Comparison of ENCODE assay signal across 9 cellular contexts in the genomic region with DNA sequence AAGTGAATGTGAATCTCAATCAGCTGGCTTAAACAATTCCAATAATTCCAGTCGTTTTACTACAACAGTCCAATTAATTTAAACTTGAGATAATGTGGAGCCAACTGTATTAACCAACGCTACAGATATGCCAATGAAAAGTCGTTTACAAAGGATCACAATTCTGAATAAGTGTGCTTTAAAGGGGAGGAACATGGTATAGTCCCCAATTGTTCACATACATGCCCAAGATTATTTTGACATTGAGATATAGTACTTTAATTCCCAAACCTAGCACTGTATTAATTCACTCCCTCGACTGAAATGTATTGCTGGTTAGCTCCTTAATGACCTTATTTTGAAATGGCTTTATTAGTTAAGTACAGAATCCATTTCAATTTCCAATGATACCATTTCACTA. TPM values are rescaled to one million over a fixed set of nuclear protein-coding genes. Genes with fewer than 3 reads are reported as not detected.
A peak's percentile ranks its signal among the peaks of the same experiment; 100 is the strongest.
DNase-seq lines count a peak whose midpoint lies in the region; ATAC-seq and TF ChIP-seq lines count a peak whose summit lies in the region.
"Had no signal": no experiment of that assay in that cellular context is flagged by ENCODE, and none has a peak within 500 bp of the region (broad histone marks: within the 10 kb centered on the region; RNA-seq: fewer than 3 reads in every experiment).

No MANE protein-coding gene starts in this region.

- TF ChIP-seq POLR2A in upper lobe of left lung (IDR thresholded peaks at IDR 0.05) = no peak

- no peak for TF ChIP-seq EP300 in upper lobe of left lung (IDR thresholded peaks at IDR 0.05)

- peak overlapping the region; percentile 97 for H3K27ac ChIP-seq in lower lobe of right lung
- peak overlapping the region; percentile 4 to 100 (median 99) for H3K27ac ChIP-seq in upper lobe of left lung

- H3K27me3 ChIP-seq in lower lobe of right lung (ENCODE audit: low read depth) = no peaks in the 10 kb centered on the region
- H3K27me3 ChIP-seq in upper lobe of left lung = no peaks in the 10 kb centered on the region

- peak overlapping the region; percentile 7 for H3K27ac Mint-ChIP-seq in activated naive CD4-positive, alpha-beta T cell treated with anti-CD3 and anti-CD28 coated beads, Interleukin-2, amount 50 U/mL, for 24 hours

- WGBS in upper lobe of left lung, 2 donors = 1 to 5% methylated on average over 4 of the region's 4 CpGs

- TF ChIP-seq CTCF in astrocyte of the spinal cord (IDR thresholded peaks at IDR 0.05; ENCODE audit: low read depth, low read length) (no peak), lower lobe of right lung (IDR thresholded peaks at IDR 0.05) (no peak), upper lobe of left lung (IDR thresholded peaks at IDR 0.05) (no peak)

- no peak for DNase-seq in activated naive CD4-positive, alpha-beta T cell (lab: John Stamatoyannopoulos, UW)
- no peak for DNase-seq in astrocyte of the spinal cord (ENCODE audit: low read depth, low spot score)
- no peak for DNase-seq in lower lobe of right lung
- no peak for DNase-seq in upper lobe of left lung
- DNase-seq in Kasumi-1 (lab: John Stamatoyannopoulos, UW) = no peak
- DNase-seq: EL had no signal

- no peaks in the 10 kb centered on the region for H3K9me3 Mint-ChIP-seq in activated naive CD4-positive, alpha-beta T cell treated with anti-CD3 and anti-CD28 coated beads, Interleukin-2, amount 50 U/mL, for 24 hours

- intact Hi-C loops in lower lobe of right lung (cut with DNase I) = no loop called here

- in situ Hi-C loops in astrocyte of the spinal cord (cut with HindIII; ENCODE audit: low sequenced_read_pairs) = no loop called here

- H3K4me3 ChIP-seq in astrocyte of the spinal cord (ENCODE audit: low read depth, low read length) (peak overlapping the region; percentile 90), lower lobe of right lung (peak overlapping the region; percentile 78), upper lobe of left lung (peak overlapping the region; percentile 59 to 95 (median 82))

- H3K4me1 Mint-ChIP-seq in activated naive CD4-positive, alpha-beta T cell treated with anti-CD3 and anti-CD28 coated beads, Interleukin-2, amount 50 U/mL, for 24 hours = peaks cover 55% of the 10 kb centered on the region

- no peaks in the 10 kb centered on the region for H3K36me3 Mint-ChIP-seq in activated naive CD4-positive, alpha-beta T cell treated with anti-CD3 and anti-CD28 coated beads, Interleukin-2, amount 50 U/mL, for 24 hours

- H3K4me3 Mint-ChIP-seq in activated naive CD4-positive, alpha-beta T cell treated with anti-CD3 and anti-CD28 coated beads, Interleukin-2, amount 50 U/mL, for 24 hours = peak overlapping the region; percentile 92

- H3K9me3 ChIP-seq in lower lobe of right lung (no peaks in the 10 kb centered on the region), upper lobe of left lung (no peaks in the 10 kb centered on the region)

- H3K36me3 ChIP-seq in lower lobe of right lung (no peaks in the 10 kb centered on the region), upper lobe of left lung (no peaks in the 10 kb centered on the region)

- no peak for ATAC-seq in lower lobe of right lung
- ATAC-seq in upper lobe of left lung (ENCODE audit: low FRiP score in 2 of 2) = no peak
- no peak for ATAC-seq in GM19328 (IDR thresholded peaks at IDR 0.05; ENCODE audit: unreplicated experiment)
- no peak for ATAC-seq in GM18868 (IDR thresholded peaks at IDR 0.05; ENCODE audit: unreplicated experiment)

- H3K4me1 ChIP-seq in lower lobe of right lung (peaks cover 46% of the 10 kb centered on the region), upper lobe of left lung (peaks cover 37 to 53% (median 39%) of the 10 kb centered on the region in 4 donors)

- no peaks in the 10 kb centered on the region for H3K27me3 Mint-ChIP-seq in activated naive CD4-positive, alpha-beta T cell treated with anti-CD3 and anti-CD28 coated beads, Interleukin-2, amount 50 U/mL, for 24 hours

RNA-seq across cellular contexts. Expression of a gene that starts 2.5 kb away (rescaled TPM):
- total RNA-seq in lower lobe of right lung (67.6 TPM), upper lobe of left lung (10 to 100 TPM; 42.3 to 87.0 (median 57.2) TPM)
